Comparison of ENCODE assay signal across 22 cellular contexts in the genomic region with DNA sequence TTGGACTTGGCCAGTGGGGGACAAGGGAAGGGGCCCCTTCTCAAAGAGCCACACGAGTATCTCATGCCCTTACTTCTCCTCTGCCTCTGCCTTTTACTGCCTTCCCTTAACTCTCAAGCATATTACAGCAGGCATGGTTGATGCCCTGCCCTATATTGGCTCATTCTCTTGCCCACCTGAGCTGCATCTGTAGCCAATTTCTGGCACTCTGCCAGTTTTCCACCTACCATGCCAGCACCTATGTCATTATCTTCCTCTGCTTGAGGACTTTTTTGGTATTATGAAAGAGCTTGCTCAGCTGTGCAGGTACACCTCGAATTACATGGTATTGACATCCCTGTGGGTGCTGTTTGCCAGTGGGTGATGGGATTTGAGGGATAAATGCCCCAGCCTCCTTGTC.
DNase-seq lines count a peak whose midpoint lies in the region; ATAC-seq, FAIRE-seq and TF ChIP-seq lines count a peak whose summit lies in the region.
"Had no signal": no experiment of that assay in that cellular context is flagged by ENCODE, and none has a peak within 500 bp of the region (broad histone marks: within the 10 kb centered on the region; RNA-seq: fewer than 3 reads in every experiment).

No MANE protein-coding gene starts in this region.

- no peak for ATAC-seq in K562
- ATAC-seq in HG03159 (IDR thresholded peaks at IDR 0.05; ENCODE audit: unreplicated experiment): no peak
- ATAC-seq: T-cell had no signal

- POLR2A ChIA-PET in K562 (lab: Yijun Ruan, JAX) (no interaction called here), A673 (lab: Charles Lee; ENCODE audit: low non-redundant PET) (no interaction called here)

- H3K9me3 ChIP-seq in K562 (replicated peaks; ENCODE audit: control insufficient read depth, insufficient read depth, low read depth, low read length) (no peaks in the 10 kb centered on the region), A673 (ENCODE audit: low read depth, low read length, poor library complexity, severe bottlenecking) (no peaks in the 10 kb centered on the region)
- H3K9me3 ChIP-seq: SJSA1 had no signal

- no peak for FAIRE-seq in K562 (lab: Jason Lieb, UNC)
- FAIRE-seq: GM18507, H54 had no signal

- H3K27ac ChIP-seq in K562 (ENCODE audit: extremely low read depth, low read depth, low read length) (no peak overlapping the region), A673 (ENCODE audit: low read depth, low read length, poor library complexity, severe bottlenecking) (no peak overlapping the region)
- H3K27ac ChIP-seq: SJSA1 had no signal

- CTCF ChIA-PET in K562 (lab: Yijun Ruan, JAX; ENCODE audit: low intra/inter-chr PET ratio) (no interaction called here), A673 (lab: Charles Lee) (no interaction called here)

- TF ChIP-seq POLR2A in K562 (conservative IDR thresholded peaks at IDR 0.05): no peak

- no peak overlapping the region for H2AFZ ChIP-seq in K562 (ENCODE audit: low read depth, low read length)

- H3K79me2 ChIP-seq in K562 (ENCODE audit: control insufficient read depth, insufficient read depth, low read length): no peaks in the 10 kb centered on the region

- no peak overlapping the region for H3K9ac ChIP-seq in K562 (ENCODE audit: insufficient read depth in 1 of 2, low read depth in 2 of 2, low read length in 2 of 2)

- H3K36me3 ChIP-seq in K562 (ENCODE audit: control insufficient read depth, insufficient read depth, low read length): no peaks in the 10 kb centered on the region
- H3K36me3 ChIP-seq in A673 (ENCODE audit: insufficient read depth, low read length, poor library complexity, severe bottlenecking): no peaks in the 10 kb centered on the region
- H3K36me3 ChIP-seq: SJSA1 had no signal

- TF ChIP-seq EP300 in K562 (IDR thresholded peaks at IDR 0.05; ENCODE audit: low read length): no peak

- intact Hi-C loops in K562 (cut with micrococcal nuclease): no loop called here
- intact Hi-C loops in A673 (cut with micrococcal nuclease; ENCODE audit: unreplicated experiment): no loop called here

- H3K9me1 ChIP-seq in K562 (ENCODE audit: control insufficient read depth, insufficient read depth, low read length): no peaks in the 10 kb centered on the region

- peak; percentile 1 for DNase-seq in NCI-H748 (lab: John Stamatoyannopoulos, UW; ENCODE audit: unreplicated experiment)
- no peak for DNase-seq in NCI-H748 treated with DMSO at 0.1 percent for 48 hours (lab: John Stamatoyannopoulos, UW)
- DNase-seq in NCI-H2081 treated with DMSO at 0.1 percent for 48 hours (lab: John Stamatoyannopoulos, UW): peak; percentile 63
- peak; percentile 84 for DNase-seq in NCI-H345 treated with DMSO at 0.1 percent for 48 hours (lab: John Stamatoyannopoulos, UW; ENCODE audit: unreplicated experiment)
- DNase-seq in K562 (ENCODE audit: extremely low read depth in 1 of 4, low spot score in 3 of 4): no peak
- DNase-seq in A673 (ENCODE audit: low spot score): no peak
- no peak for DNase-seq in DMS79 treated with DMSO at 0.1 percent for 48 hours (lab: John Stamatoyannopoulos, UW)
- DNase-seq: 8988T, DMS153, KBM-7, MV-4-11, NCI-H1436, NCI-H1930, NCI-H446 treated with DMSO at 0.1 percent for 48 hours, NCI-H774, Right ventricle myocardium superior, RPMI8226, T-cell had no signal

- in situ Hi-C loops in K562 (cut with MboI): no loop called here

- BruUV-seq in K562 (replicated peaks; lab: Mats Ljungman, UMichigan) (no TSS peak), A673 (replicated peaks; lab: Mats Ljungman, UMichigan) (no TSS peak)

- TF ChIP-seq CTCF in K562 (IDR thresholded peaks at IDR 0.05 in 2 of 3, conservative IDR thresholded peaks at IDR 0.05 in 1 of 3; ENCODE audit: insufficient read depth in 2 of 3, low read depth in 1 of 3, low read length in 3 of 3) (no peak), A673 (conservative IDR thresholded peaks at IDR 0.05; ENCODE audit: low read depth, low read length) (no peak)

- no peak overlapping the region for H3K4me3 ChIP-seq in K562
- no peak overlapping the region for H3K4me3 ChIP-seq in A673 (ENCODE audit: low read depth, low read length, poor library complexity, severe bottlenecking)
- H3K4me3 ChIP-seq: SJSA1 had no signal

- H3K27me3 ChIP-seq in K562 (ENCODE audit: control insufficient read depth in 2 of 2, insufficient read depth in 2 of 2, low read length in 2 of 2): no peaks in the 10 kb centered on the region
- H3K27me3 ChIP-seq in A673 (replicated peaks; ENCODE audit: insufficient read depth, low read depth, low read length, poor library complexity): no peaks in the 10 kb centered on the region
- H3K27me3 ChIP-seq: SJSA1 had no signal

- H3K4me1 ChIP-seq in K562 (replicated peaks in 1 of 2; ENCODE audit: control insufficient read depth in 2 of 2, insufficient read depth in 2 of 2, low read length in 2 of 2): no peaks in the 10 kb centered on the region
- H3K4me1 ChIP-seq in A673 (ENCODE audit: insufficient read depth, low read length, poor library complexity, severe bottlenecking): no peaks in the 10 kb centered on the region
- H3K4me1 ChIP-seq: SJSA1 had no signal

- no peak overlapping the region for H3K4me2 ChIP-seq in K562 (ENCODE audit: insufficient read depth, low read length)

- 0% methylated on average over 2 of the region's 2 CpGs for WGBS in K562 (ENCODE audit: insufficient coverage, low coverage, missing lambda C conversion rate)

- no peaks in the 10 kb centered on the region for H4K20me1 ChIP-seq in K562 (replicated peaks; ENCODE audit: control insufficient read depth, insufficient read depth, low read length)

- TF ChIP-seq RAD21 in K562 (CRISPR knock-in tag; conservative IDR thresholded peaks at IDR 0.05 in 1 of 2, IDR thresholded peaks at IDR 0.05 in 1 of 2): no peak

TF ChIP-seq in K562, 482 proteins besides CTCF, POLR2A, EP300 and RAD21:
- TF ChIP-seq NFIC (IDR thresholded peaks at IDR 0.05) (peak; percentile 89), JUN (IDR thresholded peaks at IDR 0.05; ENCODE audit: borderline replicate concordance, low read depth, low read length) (no peak), JUN (CRISPR knock-in tag; IDR thresholded peaks at IDR 0.05; ENCODE audit: borderline replicate concordance) (no peak), HDAC1 (IDR thresholded peaks at IDR 0.05) (no peak), BHLHE40 (IDR thresholded peaks at IDR 0.05; ENCODE audit: low read length) (no peak), GTF2E2 (tag; IDR thresholded peaks at IDR 0.05) (no peak), NFIX (CRISPR knock-in tag; IDR thresholded peaks at IDR 0.05; ENCODE audit: low read depth) (peak; percentile 85), PHF20 (IDR thresholded peaks at IDR 0.05; ENCODE audit: partially characterized antibody) (no peak), MEF2D (tag; conservative IDR thresholded peaks at IDR 0.05; ENCODE audit: low read depth) (no peak)

Comparison
In these comparisons a context has a peak if more than half of its experiments do, and no peak if none do; other contexts are left out.
1. DNase-seq: peak in NCI-H748 (single experiment), NCI-H2081 treated with DMSO at 0.1 percent for 48 hours (single experiment) and NCI-H345 treated with DMSO at 0.1 percent for 48 hours (single experiment); none in NCI-H748 treated with DMSO at 0.1 percent for 48 hours (single experiment), K562 (0 of 4), A673 (single experiment) and DMS79 treated with DMSO at 0.1 percent for 48 hours (single experiment).